ENCODE assay signal across 7 cellular contexts in the genomic region with DNA sequence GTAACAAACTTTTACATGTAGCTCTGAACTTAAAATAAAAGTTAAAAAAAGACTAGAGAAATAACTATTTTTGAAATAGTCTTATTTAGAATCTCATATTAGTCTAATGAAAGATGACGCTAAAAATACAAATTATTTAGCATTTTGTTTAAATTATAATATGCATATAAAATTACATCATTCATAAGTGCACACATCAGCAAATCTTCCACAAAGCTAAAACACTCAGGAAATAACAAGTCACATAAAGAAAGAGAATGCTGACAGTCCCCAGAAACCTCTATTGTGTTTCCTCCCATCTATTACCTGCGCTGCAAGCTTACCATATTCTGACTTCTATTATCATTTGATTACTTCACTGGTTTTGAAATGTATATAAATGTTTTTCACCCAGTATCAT.
"Had no signal": no experiment of that assay in that cellular context is flagged by ENCODE, and none has a peak within 500 bp of the region (broad histone marks: within the 10 kb centered on the region; RNA-seq: fewer than 3 reads in every experiment).

No MANE protein-coding gene starts in this region.

- H3K27ac ChIP-seq: HL-60, KMS-11 had no signal

- H3K4me2 ChIP-seq: KMS-11 had no signal

- DNase-seq: Karpas-422, KBM-7, KG1 had no signal

- H3K4me3 Mint-ChIP-seq: IgD-negative memory B cell had no signal

- H3K36me3 Mint-ChIP-seq: IgD-negative memory B cell had no signal

- H3K4me1 Mint-ChIP-seq: IgD-negative memory B cell had no signal

- H3K27ac Mint-ChIP-seq: IgD-negative memory B cell had no signal

- H3K9me3 Mint-ChIP-seq: IgD-negative memory B cell had no signal

- H3K27me3 Mint-ChIP-seq: IgD-negative memory B cell had no signal

- H3K9ac ChIP-seq: KMS-11 had no signal

- FAIRE-seq: HTR-8/SVneo had no signal
